ENCODE assay signal across 10 cellular contexts in genomic region chr1:147927689-147928088, GRCh38. TPM values are rescaled to one million over a fixed set of nuclear protein-coding genes. Genes with fewer than 3 reads are reported as not detected.
"Had no signal": no experiment of that assay in that cellular context is flagged by ENCODE, and none has a peak within 500 bp of the region (broad histone marks: within the 10 kb centered on the region; RNA-seq: fewer than 3 reads in every experiment).

No MANE protein-coding gene starts in this region.

RNA-seq across cellular contexts. Expression of gene GJA8, which starts 25.1 kb away (rescaled TPM):
- total RNA-seq: activated CD8-positive, alpha-beta memory T cell treated with anti-CD3 and anti-CD28 coated beads for 36 hours; activated CD8-positive, alpha-beta T cell treated with anti-CD3 and anti-CD28 coated beads for 36 hours; activated naive CD8-positive, alpha-beta T cell treated with anti-CD3 and anti-CD28 coated beads for 36 hours; activated T-cell treated with anti-CD3 and anti-CD28 coated beads, Interleukin-2, amount 50 U/mL, for 72 hours; activated T-helper 17 cell treated with anti-CD3 and anti-CD28 coated beads, Interleukin-2, amount 50 U/mL, for 72 hours; aorta; cardiac muscle cell; SJCRH30; T-helper 1 cell treated with Interleukin-12 subunit alpha and Interleukin-12 subunit beta and Interleukin-4 antibody, amounts not matched to agents 30 ng/mL and 1 ng/mL, for 36 hours; T-helper 2 cell treated with Interferon-gamma antibody and Interleukin-4, amounts not matched to agents 100 ng/mL and 5 ng/mL, for 36 hours had no signal
